Comparison of ENCODE assay signal across 8 cellular contexts in the genomic region with DNA sequence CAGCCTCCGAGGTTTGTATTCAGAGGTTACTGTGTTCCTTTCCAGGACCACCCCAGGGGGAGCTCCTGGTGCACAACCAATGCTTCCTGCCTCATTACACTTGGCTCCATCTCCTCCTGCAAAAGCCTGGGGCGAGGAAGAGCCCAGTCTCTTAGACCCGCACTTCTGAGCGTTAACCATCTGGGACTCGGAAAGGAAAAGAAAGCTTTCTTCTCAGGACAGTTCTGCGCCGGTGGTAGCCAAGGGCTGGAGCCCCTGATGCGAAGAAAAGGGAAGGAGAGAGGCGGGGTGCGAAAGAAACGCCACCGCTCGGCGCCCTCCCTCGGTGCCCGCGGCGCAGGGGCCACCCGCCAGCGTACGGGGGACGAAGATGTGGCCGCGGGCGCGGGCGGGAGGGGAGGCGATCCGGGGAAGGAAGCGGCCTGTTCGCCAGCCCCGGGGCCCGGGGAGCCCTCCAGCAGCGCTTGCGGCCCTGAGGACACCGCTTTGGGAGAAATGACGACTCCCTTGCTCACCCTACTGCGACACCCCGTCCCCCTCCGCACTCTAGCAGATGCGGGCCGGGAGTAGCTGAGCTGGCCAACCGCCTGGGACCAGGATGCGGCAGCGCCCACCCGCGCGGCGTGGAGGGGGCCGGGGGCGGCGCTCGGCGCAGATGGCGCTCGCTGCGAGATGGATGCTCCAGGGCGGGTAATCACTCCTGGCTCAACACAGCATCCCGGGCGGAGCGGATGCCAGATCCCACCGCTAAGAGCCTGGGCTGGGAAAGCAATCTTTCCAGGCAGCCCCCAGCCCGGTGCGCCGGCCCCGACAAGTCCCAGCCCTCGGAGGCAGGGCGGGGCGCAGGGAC. TPM values are rescaled to one million over a fixed set of nuclear protein-coding genes. Genes with fewer than 3 reads are reported as not detected.
DNase-seq lines count a peak whose midpoint lies in the region; ATAC-seq, FAIRE-seq and TF ChIP-seq lines count a peak whose summit lies in the region.

No MANE protein-coding gene starts in this region.

- peak overlapping the region; percentile 91 for H3K4me3 Mint-ChIP-seq in GM23338
- H3K4me3 Mint-ChIP-seq in stimulated activated effector memory CD8-positive, alpha-beta T cell treated with anti-CD3 and anti-CD28 coated beads, Interleukin-12 subunit alpha, Interleukin-12 subunit beta, amount 100 ng/mL, for 72 hours = peak overlapping the region; percentile 50

- DNase-seq in Ammon's horn (ENCODE audit: low spot score) = peak; percentile 45
- DNase-seq in GM23338 (ENCODE audit: low spot score) = peak; percentile 70
- DNase-seq in Panc1 (ENCODE audit: low read depth, low spot score) = no peak
- DNase-seq in cerebellar cortex (ENCODE audit: low spot score) = peak; percentile 58
- no peak for DNase-seq in kidney epithelial cell (ENCODE audit: low read depth)
- DNase-seq in stimulated activated effector memory CD8-positive, alpha-beta T cell treated with anti-CD3 and anti-CD28 coated beads, Interleukin-12 subunit alpha, Interleukin-12 subunit beta, amount 100 ng/mL, for 72 hours (ENCODE audit: low spot score in 2 of 2) = no peak
- no peak for DNase-seq in central memory CD4-positive, alpha-beta T cell
- no peak for DNase-seq in RCC 7860 (ENCODE audit: low spot score)

- H3K27me3 ChIP-seq in GM23338 (ENCODE audit: insufficient read depth) (peaks cover 57% of the 10 kb centered on the region), Panc1 (ENCODE audit: control insufficient read depth, insufficient read depth, low read length) (peaks cover 36% of the 10 kb centered on the region), kidney epithelial cell (ENCODE audit: control insufficient read depth, insufficient read depth, low read length) (peaks cover 13% of the 10 kb centered on the region)

- H3F3A ChIP-seq in GM23338 (replicated peaks; ENCODE audit: low read depth) = 0 out of 2 replicates have a peak, but pooled peaks cover 2% of the 10 kb centered on the region

- H2AFZ ChIP-seq in GM23338 = peak overlapping the region; percentile 98

- H3K79me2 ChIP-seq in GM23338 (replicated peaks; ENCODE audit: insufficient read depth) = no peaks in the 10 kb centered on the region

- CTCF ChIA-PET in Panc1 (lab: Charles Lee) = no interaction called here

- peaks cover 14% of the 10 kb centered on the region for H4K20me1 ChIP-seq in GM23338 (replicated peaks; ENCODE audit: insufficient read depth)

- ATAC-seq in GM23338 = peak; percentile 46
- ATAC-seq in Panc1 = peak; percentile 56
- ATAC-seq in stimulated activated effector memory CD8-positive, alpha-beta T cell treated with anti-CD3 and anti-CD28 coated beads, Interleukin-12 subunit alpha, Interleukin-12 subunit beta, amount 100 ng/mL, for 72 hours = peak; percentile 49

- no peak for FAIRE-seq in RCC 7860 (lab: Jason Lieb, UNC)

- H3K36me3 Mint-ChIP-seq in GM23338 (ENCODE audit: low read depth) = no peaks in the 10 kb centered on the region; the same call in 2 of the 3 replicates
- H3K36me3 Mint-ChIP-seq in stimulated activated effector memory CD8-positive, alpha-beta T cell treated with anti-CD3 and anti-CD28 coated beads, Interleukin-12 subunit alpha, Interleukin-12 subunit beta, amount 100 ng/mL, for 72 hours = no peaks in the 10 kb centered on the region

- in situ Hi-C loops in Panc1 (cut with HindIII; ENCODE audit: low pct_unique_long_range_greater_than_20kb, low sequenced_read_pairs) = no loop called here

- H3K4me1 ChIP-seq in GM23338 (ENCODE audit: insufficient read depth) (peaks cover 13% of the 10 kb centered on the region), Panc1 (ENCODE audit: control insufficient read depth, insufficient read depth, low read length) (no peaks in the 10 kb centered on the region)

- H3K36me3 ChIP-seq in GM23338 (ENCODE audit: insufficient read depth) (no peaks in the 10 kb centered on the region), Panc1 (ENCODE audit: control insufficient read depth, insufficient read depth, low read length) (no peaks in the 10 kb centered on the region), kidney epithelial cell (ENCODE audit: control insufficient read depth, insufficient read depth, low read length) (no peaks in the 10 kb centered on the region)

- no peak overlapping the region for H3K27ac Mint-ChIP-seq in GM23338
- H3K27ac Mint-ChIP-seq in stimulated activated effector memory CD8-positive, alpha-beta T cell treated with anti-CD3 and anti-CD28 coated beads, Interleukin-12 subunit alpha, Interleukin-12 subunit beta, amount 100 ng/mL, for 72 hours = no peak overlapping the region

- H3K4me1 Mint-ChIP-seq in GM23338 = peaks cover 22% of the 10 kb centered on the region
- peaks cover 6% of the 10 kb centered on the region for H3K4me1 Mint-ChIP-seq in stimulated activated effector memory CD8-positive, alpha-beta T cell treated with anti-CD3 and anti-CD28 coated beads, Interleukin-12 subunit alpha, Interleukin-12 subunit beta, amount 100 ng/mL, for 72 hours

- intact Hi-C loops in Panc1 (cut with micrococcal nuclease; ENCODE audit: unreplicated experiment) = loop anchor here (5.0 kb wide), 1 partner anchor 273 kb away; no protein-coding TSS in a partner anchor

- no peaks in the 10 kb centered on the region for H3K9me2 ChIP-seq in GM23338 (ENCODE audit: insufficient read depth)

- no peaks in the 10 kb centered on the region for H3K9me3 ChIP-seq in Panc1 (ENCODE audit: control insufficient read depth, insufficient read depth, low read depth, low read length)

- no peaks in the 10 kb centered on the region for H3K9me3 Mint-ChIP-seq in GM23338
- no peaks in the 10 kb centered on the region for H3K9me3 Mint-ChIP-seq in stimulated activated effector memory CD8-positive, alpha-beta T cell treated with anti-CD3 and anti-CD28 coated beads, Interleukin-12 subunit alpha, Interleukin-12 subunit beta, amount 100 ng/mL, for 72 hours

- peaks cover 35% of the 10 kb centered on the region for H3K27me3 Mint-ChIP-seq in GM23338 (ENCODE audit: insufficient read depth, low read depth, poor library complexity)

- peak in 1 of 2 experiments; percentile 42; a peak in 2 of 4 replicates for TF ChIP-seq CTCF in GM23338 (conservative IDR thresholded peaks at IDR 0.05; ENCODE audit: low read depth in 2 of 2)
- no peak for TF ChIP-seq CTCF in Panc1 (IDR thresholded peaks at IDR 0.05)
- peak; percentile 6 for TF ChIP-seq CTCF in kidney epithelial cell (IDR thresholded peaks at IDR 0.05; ENCODE audit: insufficient read depth, low read length, poor library complexity, severe bottlenecking)

- H3K4me3 ChIP-seq in GM23338 (peak overlapping the region; percentile 85), Panc1 (ENCODE audit: low read depth in 2 of 2, low read length in 2 of 2) (peak overlapping the region; percentile 33 to 43), kidney epithelial cell (ENCODE audit: low read depth, low read length) (peak overlapping the region; percentile 66)

- POLR2A ChIA-PET in Panc1 (lab: Charles Lee) = no interaction called here

- H3K27ac ChIP-seq in GM23338 (ENCODE audit: low read depth) (no peak overlapping the region), Panc1 (ENCODE audit: low read length) (no peak overlapping the region)

- no TSS peak for BruUV-seq in Panc1 (replicated peaks; lab: Mats Ljungman, UMichigan)

- peak overlapping the region; percentile 96 for H3K4me2 ChIP-seq in GM23338

TF ChIP-seq in GM23338, 12 proteins besides CTCF, POLR2A, EP300 and RAD21:
- TF ChIP-seq STAT1 (IDR thresholded peaks at IDR 0.05; ENCODE audit: unreplicated experiment) (no peak), POLR2AphosphoS5 (IDR thresholded peaks at IDR 0.05; ENCODE audit: low read depth) (no peak), NANOG (IDR thresholded peaks at IDR 0.05; ENCODE audit: borderline replicate concordance) (no peak), ZNF114 (CRISPR knock-in tag; IDR thresholded peaks at IDR 0.05) (no peak), EZH2 (IDR thresholded peaks at IDR 0.05; ENCODE audit: low read depth, unreplicated experiment) (peak; percentile 57), CREB1 (CRISPR knock-in tag; IDR thresholded peaks at IDR 0.05; ENCODE audit: low read depth) (no peak)
- TF ChIP-seq, protein P1, sequence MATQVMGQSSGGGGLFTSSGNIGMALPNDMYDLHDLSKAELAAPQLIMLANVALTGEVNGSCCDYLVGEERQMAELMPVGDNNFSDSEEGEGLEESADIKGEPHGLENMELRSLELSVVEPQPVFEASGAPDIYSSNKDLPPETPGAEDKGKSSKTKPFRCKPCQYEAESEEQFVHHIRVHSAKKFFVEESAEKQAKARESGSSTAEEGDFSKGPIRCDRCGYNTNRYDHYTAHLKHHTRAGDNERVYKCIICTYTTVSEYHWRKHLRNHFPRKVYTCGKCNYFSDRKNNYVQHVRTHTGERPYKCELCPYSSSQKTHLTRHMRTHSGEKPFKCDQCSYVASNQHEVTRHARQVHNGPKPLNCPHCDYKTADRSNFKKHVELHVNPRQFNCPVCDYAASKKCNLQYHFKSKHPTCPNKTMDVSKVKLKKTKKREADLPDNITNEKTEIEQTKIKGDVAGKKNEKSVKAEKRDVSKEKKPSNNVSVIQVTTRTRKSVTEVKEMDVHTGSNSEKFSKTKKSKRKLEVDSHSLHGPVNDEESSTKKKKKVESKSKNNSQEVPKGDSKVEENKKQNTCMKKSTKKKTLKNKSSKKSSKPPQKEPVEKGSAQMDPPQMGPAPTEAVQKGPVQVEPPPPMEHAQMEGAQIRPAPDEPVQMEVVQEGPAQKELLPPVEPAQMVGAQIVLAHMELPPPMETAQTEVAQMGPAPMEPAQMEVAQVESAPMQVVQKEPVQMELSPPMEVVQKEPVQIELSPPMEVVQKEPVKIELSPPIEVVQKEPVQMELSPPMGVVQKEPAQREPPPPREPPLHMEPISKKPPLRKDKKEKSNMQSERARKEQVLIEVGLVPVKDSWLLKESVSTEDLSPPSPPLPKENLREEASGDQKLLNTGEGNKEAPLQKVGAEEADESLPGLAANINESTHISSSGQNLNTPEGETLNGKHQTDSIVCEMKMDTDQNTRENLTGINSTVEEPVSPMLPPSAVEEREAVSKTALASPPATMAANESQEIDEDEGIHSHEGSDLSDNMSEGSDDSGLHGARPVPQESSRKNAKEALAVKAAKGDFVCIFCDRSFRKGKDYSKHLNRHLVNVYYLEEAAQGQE (IDR thresholded peaks at IDR 0.05; ENCODE audit: unreplicated experiment) = no peak

RNA-seq across cellular contexts. Expression of a gene that starts 1.3 kb away (rescaled TPM):
- 3.5 and 6.8 TPM in 2 replicates for total RNA-seq in GM23338 (2014; rRNA removed; shearing (Covaris generic))
- 2.5 and 2.7 TPM in 2 replicates for polyA plus RNA-seq in GM23338 (2016; fragmentation: Nextera tagmentation; extraction: Ambion mirVana)
- total RNA-seq in Panc1 (2021; ENCODE audit: unreplicated experiment) (0.21 TPM), kidney epithelial cell (32.3 and 39.0 TPM in 2 replicates)
- polyA plus RNA-seq in Panc1 (2012; ENCODE audit: insufficient read length) = not detected

Comparison
In these comparisons a context has a peak if more than half of its experiments do, and no peak if none do; other contexts are left out.
1. DNase-seq: peak in Ammon's horn (single experiment), GM23338 (single experiment) and cerebellar cortex (single experiment); none in Panc1 (single experiment), kidney epithelial cell (single experiment), stimulated activated effector memory CD8-positive, alpha-beta T cell treated with anti-CD3 and anti-CD28 coated beads, Interleukin-12 subunit alpha, Interleukin-12 subunit beta, amount 100 ng/mL, for 72 hours (0 of 2), central memory CD4-positive, alpha-beta T cell (single experiment) and RCC 7860 (single experiment).
2. Peak in every context shown above with its lines, with median percentiles within 50 percentile points of each other: ATAC-seq and H3K4me3 ChIP-seq.